In genomic region chr17:80970044-80970761, GRCh38 we compare ENCODE assay signal across 8 cellular contexts. TPM values are rescaled to one million over a fixed set of nuclear protein-coding genes. Genes with fewer than 3 reads are reported as not detected.
DNase-seq lines count a peak whose midpoint lies in the region; ATAC-seq, FAIRE-seq and TF ChIP-seq lines count a peak whose summit lies in the region.

No MANE protein-coding gene starts in this region.

- peak; percentile 13 for DNase-seq in DMS153 treated with DMSO at 0.1 percent for 48 hours (lab: John Stamatoyannopoulos, UW; ENCODE audit: unreplicated experiment)
- peak; percentile 62 to 65 for DNase-seq in activated CD4-positive, alpha-beta T cell treated with anti-CD3 and anti-CD28 coated beads, Interleukin-2, amount 50 U/mL, for 48 hours
- DNase-seq in esophagus muscularis mucosa (ENCODE audit: extremely low spot score): no peak
- peak in 1 of 6 donors; percentile 76 for DNase-seq in pancreas
- no peak for DNase-seq in CD1c-positive myeloid dendritic cell (ENCODE audit: extremely low spot score)
- no peak for DNase-seq in effector CD8-positive, alpha-beta T cell (lab: John Stamatoyannopoulos, UW)

- H3K4me3 ChIP-seq in esophagus muscularis mucosa: no peak overlapping the region
- no peak overlapping the region for H3K4me3 ChIP-seq in pancreas

- TF ChIP-seq POLR2A in esophagus muscularis mucosa (IDR thresholded peaks at IDR 0.05; ENCODE audit: low read depth): peak; percentile 4

- intact Hi-C loops in esophagus muscularis mucosa (cut with DNase I) (no loop called here), pancreas (cut with DNase I) (loop anchor here in 1 of 3 donors (10.0 kb wide), 1 partner anchor 105 kb away; no protein-coding TSS in a partner anchor)

- TF ChIP-seq CTCF in esophagus muscularis mucosa (IDR thresholded peaks at IDR 0.05) (peak; percentile 67 to 72 (median 67)), pancreas (IDR thresholded peaks at IDR 0.05) (no peak)

- H3K27me3 Mint-ChIP-seq in IgD-negative memory B cell: peaks cover 4% of the 10 kb centered on the region

- peaks cover 0 to 4% (median 0%) of the 10 kb centered on the region in 3 donors for H3K4me1 Mint-ChIP-seq in IgD-negative memory B cell

- H3K27me3 ChIP-seq in esophagus muscularis mucosa (peaks cover 0 to 14% (median 0%) of the 10 kb centered on the region in 4 donors), pancreas (no peaks in the 10 kb centered on the region)

- H3K4me1 ChIP-seq in esophagus muscularis mucosa (peaks cover 26 to 41% (median 37%) of the 10 kb centered on the region in 4 donors), pancreas (peaks cover 3 to 9% (median 7%) of the 10 kb centered on the region in 3 donors)

- no peak for FAIRE-seq in pancreas (lab: Jason Lieb, UNC)

- peak overlapping the region in 2 of 3 donors; percentile 10 to 59 for H3K27ac Mint-ChIP-seq in IgD-negative memory B cell

- peak overlapping the region in 3 of 4 donors; percentile 17 to 67 (median 45) for H3K4me3 Mint-ChIP-seq in IgD-negative memory B cell

- H3K9me3 ChIP-seq in esophagus muscularis mucosa (no peaks in the 10 kb centered on the region), pancreas (no peaks in the 10 kb centered on the region)

- 36% methylated on average over 10 of the region's 20 CpGs for WGBS in esophagus muscularis mucosa
- 37 to 38% methylated on average over 18 to 20 of the region's 20 CpGs for WGBS in pancreas, 2 donors

- ATAC-seq in pancreas (peak in 3 of 4 donors; percentile 50 to 67 (median 53)), HG02610 (IDR thresholded peaks at IDR 0.05; ENCODE audit: unreplicated experiment) (no peak)

- peak overlapping the region; percentile 69 to 87 (median 78) for H3K27ac ChIP-seq in esophagus muscularis mucosa (replicated peaks in 1 of 4)
- no peak overlapping the region for H3K27ac ChIP-seq in pancreas

- H3K36me3 ChIP-seq in esophagus muscularis mucosa (peaks cover 0 to 13% (median 3%) of the 10 kb centered on the region in 4 donors), pancreas (no peaks in the 10 kb centered on the region)

- H3K9me3 Mint-ChIP-seq in IgD-negative memory B cell: no peaks in the 10 kb centered on the region

- peaks cover 3% of the 10 kb centered on the region for H3K36me3 Mint-ChIP-seq in IgD-negative memory B cell

- no peak for TF ChIP-seq EP300 in esophagus muscularis mucosa (IDR thresholded peaks at IDR 0.05)

RNA-seq across cellular contexts. Expression of gene CHMP6, which starts 21.4 kb away (rescaled TPM):
- polyA plus RNA-seq in IgD-negative memory B cell: 30.2 TPM
- total RNA-seq in esophagus muscularis mucosa: 10 to 100 TPM; 17.6 to 29.2 (median 25.8) TPM
- total RNA-seq in pancreas: 10 to 100 TPM in 4 of 6 donors, 1 to 10 TPM in 2; 9.5 to 15.1 (median 12.4) TPM
- 10 to 100 TPM; 22.4 to 30.8 TPM for polyA plus RNA-seq in pancreas

Comparison
In these comparisons a context has a peak if more than half of its experiments do, and no peak if none do; other contexts are left out.
1. DNase-seq: peak in DMS153 treated with DMSO at 0.1 percent for 48 hours (single experiment) and activated CD4-positive, alpha-beta T cell treated with anti-CD3 and anti-CD28 coated beads, Interleukin-2, amount 50 U/mL, for 48 hours (2 of 2); none in esophagus muscularis mucosa (single experiment), CD1c-positive myeloid dendritic cell (single experiment) and effector CD8-positive, alpha-beta T cell (single experiment).
2. H3K27ac ChIP-seq: peak in esophagus muscularis mucosa (4 of 4); none in pancreas (0 of 4).
3. CTCF ChIP-seq: peak in esophagus muscularis mucosa (3 of 3); none in pancreas (0 of 4).